In genomic region chr7:134645935-134646334, GRCh38 we compare ENCODE assay signal across 8 cellular contexts. TPM values are rescaled to one million over a fixed set of nuclear protein-coding genes. Genes with fewer than 3 reads are reported as not detected.
DNase-seq lines count a peak whose midpoint lies in the region; ATAC-seq and TF ChIP-seq lines count a peak whose summit lies in the region.

No MANE protein-coding gene starts in this region.

- H2AFZ ChIP-seq in neuron (ENCODE audit: low read depth, low read length): peak overlapping the region; percentile 40

- ATAC-seq in CD8-positive, alpha-beta T cell: peak; percentile 2
- no peak for ATAC-seq in HG03135 (IDR thresholded peaks at IDR 0.05; ENCODE audit: unreplicated experiment)

- no peaks in the 10 kb centered on the region for H3K9me3 Mint-ChIP-seq in CD8-positive, alpha-beta T cell
- no peaks in the 10 kb centered on the region for H3K9me3 Mint-ChIP-seq in type B pancreatic cell

- CTCF ChIA-PET in CD8-positive, alpha-beta T cell (lab: Charles Lee): interaction anchor here (0.7 to 8.6 kb wide), 17 partner anchors 9 to 628 kb away, joined by 3 to 78 read pairs (median 4); no protein-coding TSS in a partner anchor

- no peak for TF ChIP-seq CTCF in CD8-positive, alpha-beta T cell (IDR thresholded peaks at IDR 0.05)
- TF ChIP-seq CTCF in LNCaP clone FGC (IDR thresholded peaks at IDR 0.05; ENCODE audit: control insufficient read depth, extremely low read depth, insufficient read depth) (no peak), type B pancreatic cell (conservative IDR thresholded peaks at IDR 0.05) (no peak)

- H3K9me3 ChIP-seq in CD8-positive, alpha-beta T cell (ENCODE audit: low read length): no peaks in the 10 kb centered on the region
- no peaks in the 10 kb centered on the region for H3K9me3 ChIP-seq in neuron (ENCODE audit: low read length)

- H3K36me3 ChIP-seq in CD8-positive, alpha-beta T cell (ENCODE audit: insufficient read depth, low read length): no peaks in the 10 kb centered on the region
- no peaks in the 10 kb centered on the region for H3K36me3 ChIP-seq in neuron (ENCODE audit: insufficient read depth, low read length)

- no peaks in the 10 kb centered on the region for H3K27me3 ChIP-seq in CD8-positive, alpha-beta T cell (ENCODE audit: insufficient read depth, low read length)
- no peaks in the 10 kb centered on the region for H3K27me3 ChIP-seq in neuron (ENCODE audit: insufficient read depth, low read length)

- H3K4me1 ChIP-seq in CD8-positive, alpha-beta T cell (ENCODE audit: insufficient read depth, low read length): peaks cover 22% of the 10 kb centered on the region
- H3K4me1 ChIP-seq in neuron (ENCODE audit: insufficient read depth, low read length): peaks cover 9% of the 10 kb centered on the region

- no peaks in the 10 kb centered on the region for H3K27me3 Mint-ChIP-seq in CD8-positive, alpha-beta T cell (ENCODE audit: low read depth)
- peaks cover under 1% of the 10 kb centered on the region for H3K27me3 Mint-ChIP-seq in type B pancreatic cell

- intact Hi-C loops in CD8-positive, alpha-beta T cell (cut with DNase I, micrococcal nuclease): loop anchor here (1.0 to 5.0 kb wide), 18 partner anchors 23 to 1564 kb away; partner anchors contain the start of genes CNOT4 (in 2 of the 2), NUP205 (in 2 of the 2), TMEM140 (in 2 of the 2) and WDR91 (in 2 of the 2)

- peak in 3 of 7 experiments; percentile 33 to 40 (median 35) for DNase-seq in CD8-positive, alpha-beta T cell
- DNase-seq in LNCaP clone FGC (ENCODE audit: low read depth): no peak
- DNase-seq in effector CD4-positive, alpha-beta T cell: peak; percentile 2
- no peak for DNase-seq in type B pancreatic cell (ENCODE audit: extremely low spot score, unreplicated experiment)
- no peak for DNase-seq in activated CD8-positive, alpha-beta memory T cell treated with anti-CD3 and anti-CD28 coated beads, Interleukin-2, amount 50 U/mL, for 4 hours
- DNase-seq in SK-N-DZ (ENCODE audit: low spot score): no peak

- H3K4me3 ChIP-seq in CD8-positive, alpha-beta T cell (ENCODE audit: low read depth, low read length): peak overlapping the region; percentile 55
- H3K4me3 ChIP-seq in LNCaP clone FGC (ENCODE audit: low read depth, low read length) (peak overlapping the region; percentile 85), neuron (ENCODE audit: low read length) (peak overlapping the region; percentile 75)

- peaks cover 6% of the 10 kb centered on the region for H3K36me3 Mint-ChIP-seq in CD8-positive, alpha-beta T cell
- no peaks in the 10 kb centered on the region for H3K36me3 Mint-ChIP-seq in type B pancreatic cell

- peak overlapping the region; percentile 84 for H3K27ac ChIP-seq in CD8-positive, alpha-beta T cell (ENCODE audit: low read depth, low read length)

- peaks cover 25% of the 10 kb centered on the region for H3K4me1 Mint-ChIP-seq in CD8-positive, alpha-beta T cell (ENCODE audit: low read depth)
- peaks cover 17% of the 10 kb centered on the region for H3K4me1 Mint-ChIP-seq in type B pancreatic cell (ENCODE audit: unreplicated experiment)

- no peak overlapping the region for H3K4me3 Mint-ChIP-seq in CD8-positive, alpha-beta T cell
- no peak overlapping the region for H3K4me3 Mint-ChIP-seq in type B pancreatic cell

- POLR2A ChIA-PET in CD8-positive, alpha-beta T cell (lab: Charles Lee): interaction anchor here (0.7 to 5.8 kb wide), 20 partner anchors 8 to 565 kb away, joined by 3 to 63 read pairs (median 5); partner anchors contain the start of genes AGBL3, CYREN, TMEM140 and WDR91

- no peak overlapping the region for H3K27ac Mint-ChIP-seq in CD8-positive, alpha-beta T cell
- no peak overlapping the region for H3K27ac Mint-ChIP-seq in type B pancreatic cell

RNA-seq across cellular contexts. Expression of gene BPGM, which starts 0.7 kb away (rescaled TPM):
- total RNA-seq in CD8-positive, alpha-beta T cell: 10 to 100 TPM; 30.3 to 31.4 TPM
- 19.6 and 24.3 TPM in 2 replicates for total RNA-seq in type B pancreatic cell (ENCODE audit: low replicate concordance)
- 23.5 and 26.7 TPM in 2 replicates for polyA plus RNA-seq in SK-N-DZ (2014; cell fraction: cytosol; rRNA removed)
- polyA plus RNA-seq in SK-N-DZ (2014; cell fraction: nucleus; rRNA removed): 9.0 and 14.4 TPM in 2 replicates
